Comparison of ENCODE assay signal across 26 cellular contexts in the genomic region with DNA sequence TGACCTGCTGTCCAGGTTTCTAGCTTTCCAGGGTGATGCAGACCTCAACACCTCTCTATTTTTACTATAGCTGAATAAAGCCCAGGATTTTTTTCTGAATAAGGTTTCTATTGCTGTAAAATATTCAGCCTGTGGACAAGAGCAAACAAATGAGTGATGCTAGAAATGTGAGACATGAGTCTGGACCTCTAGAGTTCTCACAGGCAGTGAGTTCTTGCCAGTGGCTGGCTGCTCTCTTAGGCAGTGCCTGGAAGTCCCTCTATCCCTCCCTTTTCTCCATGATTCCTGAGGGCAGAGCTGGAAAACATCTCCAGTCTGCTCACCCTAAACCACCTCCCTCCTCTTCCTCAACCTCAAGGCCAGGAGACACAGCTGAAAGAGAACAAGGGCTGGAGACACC.
"Had no signal": no experiment of that assay in that cellular context is flagged by ENCODE, and none has a peak within 500 bp of the region (broad histone marks: within the 10 kb centered on the region; RNA-seq: fewer than 3 reads in every experiment).

No MANE protein-coding gene starts in this region.

- H3K36me3 ChIP-seq: SJCRH30, WERI-Rb-1 had no signal

- H3K27ac ChIP-seq: KMS-11, SJCRH30, WERI-Rb-1 had no signal

- ATAC-seq: activated CD4-positive, alpha-beta T cell treated with anti-CD3 and anti-CD28 coated beads for 36 hours; activated T-helper 17 cell treated with anti-CD3 and anti-CD28 coated beads, Interleukin-2, amount 50 U/mL, for 72 hours; Panc1 had no signal

- H3K9me3 ChIP-seq: SJCRH30, SK-N-SH had no signal

- H3K4me1 ChIP-seq: SJCRH30 had no signal

- H3K4me3 ChIP-seq: SJCRH30 had no signal

- DNase-seq: activated CD4-positive, alpha-beta memory T cell treated with anti-CD3 and anti-CD28 coated beads, Interleukin-2, amount 10 ng/mL, durations not matched to agents 7 days and 5 days; activated CD4-positive, alpha-beta T cell treated with anti-CD3 and anti-CD28 coated beads for 36 hours; activated CD4-positive, alpha-beta T cell treated with anti-CD3 and anti-CD28 coated beads, Interleukin-2, amount 50 U/mL, for 1 hour; activated gamma-delta T cell; activated naive CD4-positive, alpha-beta T cell treated with anti-CD3 and anti-CD28 coated beads, Interleukin-2, amount 10 ng/mL, durations not matched to agents 7 days and 5 days; activated naive CD8-positive, alpha-beta T cell treated with anti-CD3 and anti-CD28 coated beads for 36 hours; activated T-cell treated with anti-CD3 and anti-CD28 coated beads for 4 hours; activated T-cell treated with anti-CD3 and anti-CD28 coated beads, Interleukin-2, amount 50 U/mL, for 48 hours; anterior cingulate cortex; cerebellar nuclear complex; NCI-H1092 treated with DMSO at 0.1 percent for 48 hours; NCI-H1436 treated with DMSO at 0.1 percent for 48 hours; NCI-H187; NCI-H2081 treated with DMSO at 0.1 percent for 48 hours; NCI-H446; NCI-H524; NCI-H748 treated with DMSO at 0.1 percent for 48 hours; Right ventricle myocardium superior; RPMI8226; SJCRH30; SK-N-SH; T-helper 1 cell; WERI-Rb-1 had no signal

- H3K4me2 ChIP-seq: KMS-11, SK-N-SH had no signal

- H3K27me3 ChIP-seq: SJCRH30 had no signal

- H3K9me2 ChIP-seq: SK-N-SH had no signal

- H3K9ac ChIP-seq: KMS-11, SK-N-SH had no signal
